ENCODE assay signal across 8 cellular contexts in the genomic region with DNA sequence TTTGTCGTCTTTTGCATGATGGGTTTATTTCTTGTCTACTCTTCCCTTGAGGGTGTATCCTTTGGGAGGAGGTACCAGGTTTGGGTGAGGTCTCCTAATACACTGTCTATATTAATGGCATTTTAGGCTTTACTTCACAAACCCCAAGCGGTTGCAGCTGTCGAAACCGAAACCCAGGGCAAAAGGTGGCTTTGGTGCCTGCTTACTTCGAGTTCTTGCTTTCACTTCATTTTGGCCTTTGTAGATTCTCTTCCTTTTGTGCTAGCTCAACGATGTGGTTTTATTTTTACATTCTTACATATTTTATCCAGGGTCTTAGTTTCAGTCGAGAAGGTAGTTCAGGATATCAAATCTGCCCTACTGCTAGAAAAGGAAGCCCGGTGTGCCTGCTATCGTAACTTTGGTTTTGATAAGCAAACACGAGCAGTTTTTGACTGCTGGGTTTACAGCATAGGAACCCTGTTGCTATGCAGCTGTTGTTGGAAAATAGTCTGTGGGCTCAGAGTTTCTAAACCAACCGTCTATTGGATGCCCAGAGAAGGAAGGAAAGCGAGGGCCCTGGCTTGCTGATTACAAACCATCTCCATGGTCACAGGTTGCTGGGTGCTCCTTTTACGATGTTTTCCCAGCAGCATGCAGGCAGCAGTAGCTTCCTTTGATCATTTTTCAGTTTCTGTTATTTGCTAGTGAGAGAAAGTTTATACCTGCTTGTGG. TPM values are rescaled to one million over a fixed set of nuclear protein-coding genes. Genes with fewer than 3 reads are reported as not detected.
DNase-seq lines count a peak whose midpoint lies in the region; ATAC-seq and TF ChIP-seq lines count a peak whose summit lies in the region.

No MANE protein-coding gene starts in this region.

- intact Hi-C loops in CD4-positive, alpha-beta memory T cell (cut with micrococcal nuclease) = loop anchor here (1.0 to 10.0 kb wide), 4 partner anchors 10 to 588 kb away; a partner anchor contains a TSS

- peak; percentile 68 for ATAC-seq in GM19468 (IDR thresholded peaks at IDR 0.05; ENCODE audit: extremely low read depth, unreplicated experiment)
- ATAC-seq in HG03571 (IDR thresholded peaks at IDR 0.05; ENCODE audit: unreplicated experiment) = peak; percentile 93

- H3K4me1 ChIP-seq in CD4-positive, alpha-beta memory T cell (ENCODE audit: insufficient read depth, low read length) = peaks cover 40% of the 10 kb centered on the region

- TF ChIP-seq CTCF in kidney epithelial cell (IDR thresholded peaks at IDR 0.05; ENCODE audit: insufficient read depth, low read length, poor library complexity, severe bottlenecking) = no peak

- POLR2A ChIA-PET in CD4-positive, alpha-beta memory T cell (lab: Charles Lee; ENCODE audit: partially characterized antibody) = interaction anchor here (0.6 to 3.7 kb wide), 15 partner anchors 9 to 382 kb away, joined by 3 to 66 read pairs (median 4); a partner anchor contains a TSS

- no peaks in the 10 kb centered on the region for H3K27me3 ChIP-seq in CD4-positive, alpha-beta memory T cell (ENCODE audit: insufficient read depth, low read length)
- no peaks in the 10 kb centered on the region for H3K27me3 ChIP-seq in kidney epithelial cell (ENCODE audit: control insufficient read depth, insufficient read depth, low read length)

- peaks cover 0 to 6% of the 10 kb centered on the region in 2 donors for H3K36me3 Mint-ChIP-seq in CD4-positive, alpha-beta memory T cell

- peaks cover 45 to 64% (median 53%) of the 10 kb centered on the region in 4 donors for H3K4me1 Mint-ChIP-seq in CD4-positive, alpha-beta memory T cell

- H3K9me3 Mint-ChIP-seq in CD4-positive, alpha-beta memory T cell = peaks cover 0 to 2% (median 0%) of the 10 kb centered on the region in 8 donors

- peak; percentile 88 to 96 (median 94) for DNase-seq in CD4-positive, alpha-beta memory T cell
- DNase-seq in SKM-1 (lab: John Stamatoyannopoulos, UW; ENCODE audit: unreplicated experiment) (peak; percentile 35), kidney epithelial cell (ENCODE audit: low read depth) (peak; percentile 49), NCI-H82 (lab: John Stamatoyannopoulos, UW) (no peak)
- peak; percentile 38 for DNase-seq in activated naive CD8-positive, alpha-beta T cell treated with anti-CD3 and anti-CD28 coated beads, Interleukin-2, amount 50 U/mL, for 16 hours (ENCODE audit: low read depth, low spot score)
- peak in 2 of 3 experiments; percentile 34 to 38 for DNase-seq in stimulated activated CD4-positive, alpha-beta T cell treated with anti-CD3 and anti-CD28 coated beads, TNF-alpha, amount 100 ng/mL, for 4 hours (ENCODE audit: low read depth in 3 of 3)

- peak overlapping the region; percentile 38 to 58 for H3K4me3 ChIP-seq in CD4-positive, alpha-beta memory T cell (ENCODE audit: low read length in 2 of 2)
- H3K4me3 ChIP-seq in kidney epithelial cell (ENCODE audit: low read depth, low read length) = peak overlapping the region; percentile 26

- peak overlapping the region; percentile 89 for H3K27ac ChIP-seq in CD4-positive, alpha-beta memory T cell (ENCODE audit: low read depth, low read length)

- H3K27me3 Mint-ChIP-seq in CD4-positive, alpha-beta memory T cell = no peaks in the 10 kb centered on the region

- CTCF ChIA-PET in CD4-positive, alpha-beta memory T cell (lab: Charles Lee; ENCODE audit: partially characterized antibody) = interaction anchor here (0.9 to 4.1 kb wide), 13 partner anchors 9 to 121 kb away, joined by 3 to 19 read pairs (median 4); no protein-coding TSS in a partner anchor

- peak overlapping the region; percentile 94 to 100 (median 100) for H3K27ac Mint-ChIP-seq in CD4-positive, alpha-beta memory T cell

- H3K36me3 ChIP-seq in CD4-positive, alpha-beta memory T cell (ENCODE audit: insufficient read depth, low read length) = no peaks in the 10 kb centered on the region
- H3K36me3 ChIP-seq in kidney epithelial cell (ENCODE audit: control insufficient read depth, insufficient read depth, low read length) = no peaks in the 10 kb centered on the region

- H3K4me3 Mint-ChIP-seq in CD4-positive, alpha-beta memory T cell = peak overlapping the region; percentile 87 to 99 (median 95)

- no peaks in the 10 kb centered on the region for H3K9me3 ChIP-seq in CD4-positive, alpha-beta memory T cell (ENCODE audit: control insufficient read depth in 1 of 2, low read length in 2 of 2)

RNA-seq across cellular contexts. Expression of a gene that starts 9.8 kb away (rescaled TPM):
- total RNA-seq in CD4-positive, alpha-beta memory T cell = 1 to 10 TPM; 1.3 to 3.5 TPM
- 10 to 100 TPM; 20.8 to 21.8 TPM for polyA plus RNA-seq in CD4-positive, alpha-beta memory T cell
- total RNA-seq in kidney epithelial cell = 7.7 and 7.8 TPM in 2 replicates
